10 cellular contexts compared by ENCODE assay signal in the genomic region with DNA sequence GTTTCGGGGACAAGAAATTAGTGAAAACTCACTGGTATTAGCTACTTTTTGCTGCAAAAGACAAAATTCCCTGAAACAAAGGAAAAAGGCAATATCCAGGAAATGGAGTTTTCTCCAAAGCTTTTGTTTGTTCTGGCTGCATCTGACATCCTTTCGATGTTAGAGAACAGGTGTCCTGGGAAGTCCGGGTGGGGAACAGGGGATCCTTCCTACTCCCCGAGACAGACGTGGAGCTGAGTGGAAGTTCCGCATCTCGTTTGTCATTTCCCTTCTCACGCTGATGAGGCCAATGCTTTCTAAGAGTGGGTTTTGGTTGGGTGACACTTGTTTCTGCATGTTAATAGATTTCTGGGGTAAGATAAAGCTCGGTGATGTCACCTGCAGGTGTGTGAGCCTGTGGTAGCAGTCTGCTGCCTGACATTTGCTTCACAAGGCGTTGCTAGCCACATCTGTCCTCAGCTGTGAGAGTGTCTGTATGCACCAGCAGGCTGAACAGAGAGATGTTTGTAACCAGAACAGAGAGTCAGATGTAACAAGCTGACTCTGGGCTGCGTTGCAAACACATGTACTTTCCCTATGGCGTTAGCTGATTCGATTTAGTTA.
A peak's percentile ranks its signal among the peaks of the same experiment; 100 is the strongest.
DNase-seq lines count a peak whose midpoint lies in the region; ATAC-seq and TF ChIP-seq lines count a peak whose summit lies in the region.
"Had no signal": no experiment of that assay in that cellular context is flagged by ENCODE, and none has a peak within 500 bp of the region (broad histone marks: within the 10 kb centered on the region; RNA-seq: fewer than 3 reads in every experiment).

No MANE protein-coding gene starts in this region.

- no peak for TF ChIP-seq CTCF in GM12864 (IDR thresholded peaks at IDR 0.05; ENCODE audit: low read depth, low read length, missing control alignments)
- no peak for TF ChIP-seq CTCF in GM23338 (conservative IDR thresholded peaks at IDR 0.05; ENCODE audit: low read depth in 2 of 2)
- TF ChIP-seq CTCF in gastrocnemius medialis (IDR thresholded peaks at IDR 0.05 in 4 of 5, conservative IDR thresholded peaks at IDR 0.05 in 1 of 5), result no peak
- TF ChIP-seq CTCF in progenitor cell of endocrine pancreas (IDR thresholded peaks at IDR 0.05; ENCODE audit: unreplicated experiment), result no peak

- H3K27me3 ChIP-seq in GM23338 (ENCODE audit: insufficient read depth) (no peaks in the 10 kb centered on the region), gastrocnemius medialis (peaks cover 9 to 24% (median 14%) of the 10 kb centered on the region in 3 donors)

- no peak overlapping the region for H2AFZ ChIP-seq in GM23338

- H3K4me1 ChIP-seq in GM23338 (ENCODE audit: insufficient read depth) (peaks cover 29% of the 10 kb centered on the region), gastrocnemius medialis (no peaks in the 10 kb centered on the region)

- TF ChIP-seq POLR2A in gastrocnemius medialis (IDR thresholded peaks at IDR 0.05), result no peak

- no peaks in the 10 kb centered on the region for H3K9me3 ChIP-seq in gastrocnemius medialis

- in situ Hi-C loops in gastrocnemius medialis (cut with MboI; ENCODE audit: low sequenced_read_pairs in 4 of 4), result no loop called here

- intact Hi-C loops in gastrocnemius medialis (cut with DNase I; ENCODE audit: low total_unique reads), result no loop called here

- H3K4me3 Mint-ChIP-seq in GM23338 (no peak overlapping the region), progenitor cell of endocrine pancreas (ENCODE audit: low read depth) (no peak overlapping the region)

- H3K27ac ChIP-seq in GM23338 (ENCODE audit: low read depth), result peak overlapping the region; percentile 80
- no peak overlapping the region for H3K27ac ChIP-seq in gastrocnemius medialis
- H3K27ac ChIP-seq: cardiac muscle cell had no signal

- H4K20me1 ChIP-seq in GM23338 (replicated peaks; ENCODE audit: insufficient read depth), result no peaks in the 10 kb centered on the region

- peak overlapping the region; percentile 38 for H3K4me2 ChIP-seq in GM23338

- H3K4me1 Mint-ChIP-seq in GM23338, result peaks cover 33% of the 10 kb centered on the region
- H3K4me1 Mint-ChIP-seq in progenitor cell of endocrine pancreas (ENCODE audit: low read depth), result peaks cover 24% of the 10 kb centered on the region

- H3K9me2 ChIP-seq in GM23338 (ENCODE audit: insufficient read depth), result peaks cover 5% of the 10 kb centered on the region

- H3K9me3 Mint-ChIP-seq in GM23338 (no peaks in the 10 kb centered on the region; the same call in 2 of the 3 replicates), progenitor cell of endocrine pancreas (ENCODE audit: low read depth) (no peaks in the 10 kb centered on the region)

- no peaks in the 10 kb centered on the region for H3K79me2 ChIP-seq in GM23338 (replicated peaks; ENCODE audit: insufficient read depth)

- H3K4me3 ChIP-seq in GM12864 (ENCODE audit: low read depth, low read length) (no peak overlapping the region; the same call in 1 of the 2 replicates), GM23338 (no peak overlapping the region), gastrocnemius medialis (no peak overlapping the region)
- H3K4me3 ChIP-seq: cardiac muscle cell, skin epidermis had no signal

- peaks cover 8% of the 10 kb centered on the region; the same call in 2 of the 3 replicates for H3K36me3 Mint-ChIP-seq in GM23338 (ENCODE audit: low read depth)
- no peaks in the 10 kb centered on the region for H3K36me3 Mint-ChIP-seq in progenitor cell of endocrine pancreas (ENCODE audit: insufficient read depth)

- H3F3A ChIP-seq in GM23338 (replicated peaks; ENCODE audit: low read depth), result peaks cover 8% of the 10 kb centered on the region; the same call in 1 of the 2 replicates

- H3K27me3 Mint-ChIP-seq in GM23338 (ENCODE audit: insufficient read depth, low read depth, poor library complexity), result no peaks in the 10 kb centered on the region
- H3K27me3 Mint-ChIP-seq in progenitor cell of endocrine pancreas, result peaks cover 3% of the 10 kb centered on the region

- H3K36me3 ChIP-seq in GM23338 (ENCODE audit: insufficient read depth) (no peaks in the 10 kb centered on the region), gastrocnemius medialis (no peaks in the 10 kb centered on the region)
- H3K36me3 ChIP-seq: cardiac muscle cell had no signal

- ATAC-seq in GM23338 (peak; percentile 31), gastrocnemius medialis (no peak)

- DNase-seq in GM12864 (ENCODE audit: low read depth), result peak; percentile 78
- DNase-seq in GM23338 (ENCODE audit: low spot score), result peak; percentile 29
- DNase-seq in NCI-H345 treated with DMSO at 0.1 percent for 48 hours (lab: John Stamatoyannopoulos, UW; ENCODE audit: unreplicated experiment), result peak; percentile 26
- DNase-seq in activated naive CD4-positive, alpha-beta T cell treated with anti-CD3 and anti-CD28 coated beads, Interleukin-2, amount 50 U/mL, for 16 hours, result peak; percentile 62
- peak; percentile 73 for DNase-seq in stimulated activated CD4-positive, alpha-beta T cell treated with anti-CD3 and anti-CD28 coated beads, Interleukin-15, amount 100 ng/mL, for 24 hours
- no peak for DNase-seq in gastrocnemius medialis
- DNase-seq in NCI-H524 treated with DMSO at 0.1 percent for 48 hours (lab: John Stamatoyannopoulos, UW), result no peak
- DNase-seq in progenitor cell of endocrine pancreas (ENCODE audit: low spot score, unreplicated experiment), result no peak

- peak overlapping the region; percentile 11; the same call in 1 of the 2 replicates for H3K27ac Mint-ChIP-seq in GM23338
- no peak overlapping the region for H3K27ac Mint-ChIP-seq in progenitor cell of endocrine pancreas

TF ChIP-seq in GM23338, 12 proteins besides CTCF, POLR2A, EP300 and RAD21:
- no peak for TF ChIP-seq STAT1 (IDR thresholded peaks at IDR 0.05; ENCODE audit: unreplicated experiment)
- TF ChIP-seq JUNB (IDR thresholded peaks at IDR 0.05; ENCODE audit: unreplicated experiment), result no peak

Comparison
In these comparisons a context has a peak if more than half of its experiments do, and no peak if none do; other contexts are left out.
1. DNase-seq: peak in GM12864 (single experiment), GM23338 (single experiment), NCI-H345 treated with DMSO at 0.1 percent for 48 hours (single experiment), activated naive CD4-positive, alpha-beta T cell treated with anti-CD3 and anti-CD28 coated beads, Interleukin-2, amount 50 U/mL, for 16 hours (single experiment) and stimulated activated CD4-positive, alpha-beta T cell treated with anti-CD3 and anti-CD28 coated beads, Interleukin-15, amount 100 ng/mL, for 24 hours (single experiment); none in gastrocnemius medialis (0 of 2), NCI-H524 treated with DMSO at 0.1 percent for 48 hours (single experiment) and progenitor cell of endocrine pancreas (single experiment).